1 cellular context compared by ENCODE assay signal in the genomic region with DNA sequence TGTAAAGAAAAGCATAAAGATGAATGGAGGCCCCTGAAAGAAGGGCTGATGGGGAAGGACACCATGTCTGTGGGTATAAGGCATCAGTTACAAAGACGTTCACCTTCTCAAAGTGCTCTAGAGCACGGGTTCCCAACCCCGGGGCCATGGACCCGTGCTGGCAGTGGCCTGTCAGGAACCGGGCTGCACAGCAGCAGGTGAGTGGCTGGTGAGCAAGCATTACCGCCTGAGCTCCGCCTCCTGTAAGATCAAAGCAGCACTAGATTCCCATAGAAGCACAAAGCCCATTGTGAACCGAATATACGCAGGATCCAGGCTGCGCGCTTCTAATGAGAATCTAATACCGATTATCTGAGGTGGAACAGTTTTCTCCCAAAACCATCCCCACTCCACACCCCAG.
TF ChIP-seq lines count a peak whose summit lies in the region.

No MANE protein-coding gene starts in this region.

TF ChIP-seq in HepG2, 621 proteins besides CTCF, POLR2A, EP300 and RAD21:
- TF ChIP-seq PAF1 (CRISPR knock-in tag; IDR thresholded peaks at IDR 0.05) (no peak), HOXA9 (CRISPR knock-in tag; IDR thresholded peaks at IDR 0.05; ENCODE audit: borderline replicate concordance) (no peak), ZBTB33 (CRISPR knock-in tag; IDR thresholded peaks at IDR 0.05) (peak; percentile 83), CBFB (CRISPR knock-in tag; IDR thresholded peaks at IDR 0.05) (no peak), ZNF678 (CRISPR knock-in tag; IDR thresholded peaks at IDR 0.05) (no peak), ZEB1 (IDR thresholded peaks at IDR 0.05; ENCODE audit: insufficient replicate concordance, low read depth) (no peak), ZNF768 (CRISPR knock-in tag; IDR thresholded peaks at IDR 0.05) (peak; percentile 54; the same call in 1 of the 2 replicates), ZNF260 (CRISPR knock-in tag; IDR thresholded peaks at IDR 0.05; ENCODE audit: borderline replicate concordance, low read depth) (no peak), ZFAT (CRISPR knock-in tag; conservative IDR thresholded peaks at IDR 0.05) (no peak)
- TF ChIP-seq, protein P1, sequence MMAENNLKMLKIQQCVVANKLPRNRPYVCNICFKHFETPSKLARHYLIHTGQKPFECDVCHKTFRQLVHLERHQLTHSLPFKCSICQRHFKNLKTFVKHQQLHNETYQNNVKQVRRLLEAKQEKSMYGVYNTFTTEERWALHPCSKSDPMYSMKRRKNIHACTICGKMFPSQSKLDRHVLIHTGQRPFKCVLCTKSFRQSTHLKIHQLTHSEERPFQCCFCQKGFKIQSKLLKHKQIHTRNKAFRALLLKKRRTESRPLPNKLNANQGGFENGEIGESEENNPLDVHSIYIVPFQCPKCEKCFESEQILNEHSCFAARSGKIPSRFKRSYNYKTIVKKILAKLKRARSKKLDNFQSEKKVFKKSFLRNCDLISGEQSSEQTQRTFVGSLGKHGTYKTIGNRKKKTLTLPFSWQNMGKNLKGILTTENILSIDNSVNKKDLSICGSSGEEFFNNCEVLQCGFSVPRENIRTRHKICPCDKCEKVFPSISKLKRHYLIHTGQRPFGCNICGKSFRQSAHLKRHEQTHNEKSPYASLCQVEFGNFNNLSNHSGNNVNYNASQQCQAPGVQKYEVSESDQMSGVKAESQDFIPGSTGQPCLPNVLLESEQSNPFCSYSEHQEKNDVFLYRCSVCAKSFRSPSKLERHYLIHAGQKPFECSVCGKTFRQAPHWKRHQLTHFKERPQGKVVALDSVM (CRISPR knock-in tag; IDR thresholded peaks at IDR 0.05) = no peak
- TF ChIP-seq, protein P2, sequence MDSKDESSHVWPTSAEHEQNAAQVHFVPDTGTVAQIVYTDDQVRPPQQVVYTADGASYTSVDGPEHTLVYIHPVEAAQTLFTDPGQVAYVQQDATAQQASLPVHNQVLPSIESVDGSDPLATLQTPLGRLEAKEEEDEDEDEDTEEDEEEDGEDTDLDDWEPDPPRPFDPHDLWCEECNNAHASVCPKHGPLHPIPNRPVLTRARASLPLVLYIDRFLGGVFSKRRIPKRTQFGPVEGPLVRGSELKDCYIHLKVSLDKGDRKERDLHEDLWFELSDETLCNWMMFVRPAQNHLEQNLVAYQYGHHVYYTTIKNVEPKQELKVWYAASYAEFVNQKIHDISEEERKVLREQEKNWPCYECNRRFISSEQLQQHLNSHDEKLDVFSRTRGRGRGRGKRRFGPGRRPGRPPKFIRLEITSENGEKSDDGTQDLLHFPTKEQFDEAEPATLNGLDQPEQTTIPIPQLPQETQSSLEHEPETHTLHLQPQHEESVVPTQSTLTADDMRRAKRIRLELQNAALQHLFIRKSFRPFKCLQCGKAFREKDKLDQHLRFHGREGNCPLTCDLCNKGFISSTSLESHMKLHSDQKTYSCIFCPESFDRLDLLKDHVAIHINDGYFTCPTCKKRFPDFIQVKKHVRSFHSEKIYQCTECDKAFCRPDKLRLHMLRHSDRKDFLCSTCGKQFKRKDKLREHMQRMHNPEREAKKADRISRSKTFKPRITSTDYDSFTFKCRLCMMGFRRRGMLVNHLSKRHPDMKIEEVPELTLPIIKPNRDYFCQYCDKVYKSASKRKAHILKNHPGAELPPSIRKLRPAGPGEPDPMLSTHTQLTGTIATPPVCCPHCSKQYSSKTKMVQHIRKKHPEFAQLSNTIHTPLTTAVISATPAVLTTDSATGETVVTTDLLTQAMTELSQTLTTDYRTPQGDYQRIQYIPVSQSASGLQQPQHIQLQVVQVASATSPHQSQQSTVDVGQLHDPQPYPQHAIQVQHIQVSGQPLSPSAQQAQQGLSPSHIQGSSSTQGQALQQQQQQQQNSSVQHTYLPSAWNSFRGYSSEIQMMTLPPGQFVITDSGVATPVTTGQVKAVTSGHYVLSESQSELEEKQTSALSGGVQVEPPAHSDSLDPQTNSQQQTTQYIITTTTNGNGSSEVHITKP (CRISPR knock-in tag; IDR thresholded peaks at IDR 0.05; ENCODE audit: low read depth) = no peak
